In genomic region chr7:19470031-19470430, GRCh38 we compare ENCODE assay signal across 17 cellular contexts.
"Had no signal": no experiment of that assay in that cellular context is flagged by ENCODE, and none has a peak within 500 bp of the region (broad histone marks: within the 10 kb centered on the region; RNA-seq: fewer than 3 reads in every experiment).

No MANE protein-coding gene starts in this region.

- DNase-seq: activated B cell treated with CpG ODN at 0.5 μM for 24 hours; activated CD4-positive, alpha-beta T cell treated with anti-CD3 and anti-CD28 coated beads, Interleukin-2, amount 50 U/mL, for 1 hour; activated CD8-positive, alpha-beta memory T cell treated with anti-CD3 and anti-CD28 coated beads for 24 hours; activated gamma-delta T cell treated with Interleukin-2 at 50 U/mL for 16 hours; cerebellar nuclear complex; dermis blood vessel endothelial cell; effector memory CD8-positive, alpha-beta T cell; islet precursor cell; left lung; mammary epithelial cell; naive thymus-derived CD8-positive, alpha-beta T cell; psoas muscle; right lobe of liver; stimulated activated CD4-positive, alpha-beta T cell treated with anti-CD3 and anti-CD28 coated beads, Interleukin-1b, Interleukin-23, amount 100 ng/mL, for 48 hours; stomach; testis had no signal

- H3K27me3 ChIP-seq: left lung, neutrophil, right lobe of liver, stomach, testis had no signal

- H3K27ac ChIP-seq: left lung, neutrophil, psoas muscle, right lobe of liver, stomach, testis had no signal

- H3K4me1 ChIP-seq: left lung, psoas muscle, right lobe of liver, stomach, testis had no signal

- H3K4me3 ChIP-seq: left lung, psoas muscle, right lobe of liver, stomach, testis had no signal

- H3K9me3 ChIP-seq: left lung, neutrophil, psoas muscle, right lobe of liver, stomach, testis had no signal

- H3K36me3 ChIP-seq: left lung, neutrophil, right lobe of liver, stomach had no signal
